ENCODE assay signal across 10 cellular contexts in genomic region chr6:10461850-10462249, GRCh38. TPM values are rescaled to one million over a fixed set of nuclear protein-coding genes. Genes with fewer than 3 reads are reported as not detected.
"Had no signal": no experiment of that assay in that cellular context is flagged by ENCODE, and none has a peak within 500 bp of the region (broad histone marks: within the 10 kb centered on the region; RNA-seq: fewer than 3 reads in every experiment).

No MANE protein-coding gene starts in this region.

- H3K27ac Mint-ChIP-seq: H9, HFFc6 had no signal

- FAIRE-seq: H54 had no signal

- H3K4me3 Mint-ChIP-seq: H9, HFFc6 had no signal

- H3K4me2 ChIP-seq: KMS-11 had no signal

- H3K9ac ChIP-seq: GM23248, KMS-11 had no signal

- H3K9me3 Mint-ChIP-seq: H9, HFFc6 had no signal

- DNase-seq: GM23248, GOT3, H9, HCEC 1CT, HFFc6, IMR-90, KBM-7 had no signal

- H2AFZ ChIP-seq: GM23248 had no signal

- H3K4me3 ChIP-seq: GM23248 had no signal

- H3K27ac ChIP-seq: GM23248, HL-60, KMS-11 had no signal

RNA-seq across cellular contexts. Expression of gene GCNT2, which starts 59.3 kb away (rescaled TPM):
- total RNA-seq: GM23248 had no signal
- polyA plus RNA-seq: GM23248 had no signal
